ENCODE assay signal across 8 cellular contexts in genomic region chr1:1510912-1511532, GRCh38. TPM values are rescaled to one million over a fixed set of nuclear protein-coding genes. Genes with fewer than 3 reads are reported as not detected.
DNase-seq lines count a peak whose midpoint lies in the region; ATAC-seq and TF ChIP-seq lines count a peak whose summit lies in the region.

No MANE protein-coding gene starts in this region.

- peaks cover 9% of the 10 kb centered on the region for H3K27me3 Mint-ChIP-seq in glutamatergic neuron (ENCODE audit: unreplicated experiment)

- peaks cover 5% of the 10 kb centered on the region for H3K36me3 Mint-ChIP-seq in glutamatergic neuron (ENCODE audit: unreplicated experiment)

- peaks cover 4% of the 10 kb centered on the region for H4K20me1 ChIP-seq in Loucy (ENCODE audit: insufficient read depth, low read length, poor library complexity, severe bottlenecking)

- H3K4me1 ChIP-seq in ES-I3 (ENCODE audit: insufficient read depth, low read length) = no peaks in the 10 kb centered on the region
- H3K4me1 ChIP-seq in Loucy (ENCODE audit: insufficient read depth, low read length, poor library complexity, severe bottlenecking) = peaks cover 14% of the 10 kb centered on the region

- ATAC-seq in HG03095 (IDR thresholded peaks at IDR 0.05; ENCODE audit: unreplicated experiment) (no peak), GM18867 (IDR thresholded peaks at IDR 0.05; ENCODE audit: unreplicated experiment) (no peak)

- H3K36me3 ChIP-seq in ES-I3 (ENCODE audit: insufficient read depth, low read length) = peaks cover 4% of the 10 kb centered on the region; the same call in 1 of the 2 replicates
- H3K36me3 ChIP-seq in Loucy (ENCODE audit: insufficient read depth, low read length) = no peaks in the 10 kb centered on the region

- H3K9ac ChIP-seq in ES-I3 (ENCODE audit: low read depth, low read length) (peak overlapping the region; percentile 86), Loucy (ENCODE audit: low read depth, low read length, poor library complexity, severe bottlenecking) (peak overlapping the region; percentile 85)

- H3K4me3 Mint-ChIP-seq in glutamatergic neuron (ENCODE audit: unreplicated experiment) = peak overlapping the region; percentile 92

- peak overlapping the region; percentile 72 for H2AFZ ChIP-seq in Loucy (ENCODE audit: low read length)

- peak overlapping the region; percentile 80 for H3K4me2 ChIP-seq in Loucy (ENCODE audit: low read depth, low read length, poor library complexity, severe bottlenecking)

- no peaks in the 10 kb centered on the region for H3K9me2 ChIP-seq in Loucy (replicated peaks; ENCODE audit: low read depth, low read length)

- H3K79me2 ChIP-seq in Loucy (ENCODE audit: insufficient read depth, low read length) = peaks cover 20% of the 10 kb centered on the region; the same call in 1 of the 2 replicates

- no peaks in the 10 kb centered on the region for H3F3A ChIP-seq in Loucy (ENCODE audit: low read depth)

- peak overlapping the region; percentile 81 for H3K4me3 ChIP-seq in Loucy (ENCODE audit: low read length, poor library complexity, severe bottlenecking)

- peaks cover 6% of the 10 kb centered on the region for H3K9me3 Mint-ChIP-seq in glutamatergic neuron (ENCODE audit: unreplicated experiment)

- peaks cover 8% of the 10 kb centered on the region for H3K4me1 Mint-ChIP-seq in glutamatergic neuron (ENCODE audit: low read depth, unreplicated experiment)

- TF ChIP-seq CTCF in Loucy (conservative IDR thresholded peaks at IDR 0.05; ENCODE audit: low read length) (no peak), glutamatergic neuron (IDR thresholded peaks at IDR 0.05; ENCODE audit: partially characterized antibody, unreplicated experiment) (peak; percentile 20)

- DNase-seq in activated CD4-positive, alpha-beta T cell treated with anti-CD3 and anti-CD28 coated beads, Interleukin-2, amount 50 U/mL, for 48 hours = peak; percentile 22 to 35
- DNase-seq in glutamatergic neuron (no peak), retina (peak; percentile 28)
- DNase-seq in activated CD4-positive, CD25-positive, alpha-beta regulatory T cell treated with anti-CD3 and anti-CD28 coated beads, Interleukin-2, amount 50 U/mL, for 72 hours = no peak

- peak overlapping the region; percentile 82 for H3K27ac Mint-ChIP-seq in glutamatergic neuron (ENCODE audit: unreplicated experiment)

- H3K9me3 ChIP-seq in ES-I3 (ENCODE audit: control insufficient read depth, insufficient read depth, low read length) (no peaks in the 10 kb centered on the region), Loucy (ENCODE audit: insufficient read depth, low read depth, low read length) (no peaks in the 10 kb centered on the region)

- no peaks in the 10 kb centered on the region for H3K27me3 ChIP-seq in Loucy (ENCODE audit: insufficient read depth, low read length, poor library complexity, severe bottlenecking)

RNA-seq across cellular contexts. Expression of gene ATAD3A, which starts 0.9 kb away (rescaled TPM):
- 32.1 TPM for total RNA-seq in glutamatergic neuron (ENCODE audit: unreplicated experiment)

RNA-seq across cellular contexts. Expression of gene TMEM240, which starts 29.4 kb away (rescaled TPM):
- total RNA-seq in glutamatergic neuron (ENCODE audit: unreplicated experiment) = 24.4 TPM

RNA-seq across cellular contexts. Expression of gene ATAD3B, which starts 39.5 kb away (rescaled TPM):
- 34.9 TPM for total RNA-seq in glutamatergic neuron (ENCODE audit: unreplicated experiment)

Comparison
In these comparisons a context has a peak if more than half of its experiments do, and no peak if none do; other contexts are left out.
1. DNase-seq: peak in activated CD4-positive, alpha-beta T cell treated with anti-CD3 and anti-CD28 coated beads, Interleukin-2, amount 50 U/mL, for 48 hours (2 of 2) and retina (single experiment); none in glutamatergic neuron (single experiment) and activated CD4-positive, CD25-positive, alpha-beta regulatory T cell treated with anti-CD3 and anti-CD28 coated beads, Interleukin-2, amount 50 U/mL, for 72 hours (single experiment).